17 cellular contexts compared by ENCODE assay signal in the genomic region with DNA sequence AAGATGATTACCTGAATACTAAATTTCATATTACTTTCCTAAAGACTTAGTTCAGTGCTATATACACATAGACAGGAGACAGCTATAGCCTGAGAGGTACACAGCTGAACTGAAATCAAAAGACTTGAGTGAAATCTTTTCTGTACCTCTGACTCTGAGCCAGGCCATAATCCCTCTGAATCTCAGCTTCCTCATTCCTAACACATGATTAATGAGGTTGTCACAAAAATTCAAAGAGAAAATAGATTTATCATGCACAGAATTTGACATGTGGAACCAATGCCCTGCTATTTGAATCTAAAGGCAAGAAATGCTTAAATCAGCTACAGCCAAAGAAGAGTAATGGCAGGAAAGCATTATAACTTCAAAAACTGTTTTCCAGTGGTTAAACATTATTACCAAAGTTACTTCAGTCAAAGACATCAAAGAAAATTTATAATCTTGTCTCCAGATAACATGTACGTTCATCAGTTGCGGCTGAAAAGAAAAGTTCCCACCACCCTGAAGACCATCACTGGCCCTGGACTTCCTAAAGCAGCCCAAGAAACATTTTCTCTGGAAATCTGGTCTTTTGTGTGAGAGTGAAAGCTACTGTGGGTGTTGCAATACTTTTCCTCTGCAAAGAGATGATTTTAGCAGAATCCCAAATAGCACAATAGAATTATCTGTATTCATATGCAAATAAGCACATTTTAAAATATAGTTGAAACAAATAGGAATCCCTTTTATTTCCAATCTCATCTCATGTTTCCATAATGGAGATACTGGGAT. TPM values are rescaled to one million over a fixed set of nuclear protein-coding genes. Genes with fewer than 3 reads are reported as not detected.
DNase-seq lines count a peak whose midpoint lies in the region; ATAC-seq and TF ChIP-seq lines count a peak whose summit lies in the region.
"Had no signal": no experiment of that assay in that cellular context is flagged by ENCODE, and none has a peak within 500 bp of the region (broad histone marks: within the 10 kb centered on the region; RNA-seq: fewer than 3 reads in every experiment).

No MANE protein-coding gene starts in this region.

- H3K27me3 Mint-ChIP-seq in neural progenitor cell (ENCODE audit: insufficient read depth, low read depth) = peaks cover 2% of the 10 kb centered on the region

- H3K9ac ChIP-seq in HCT116 (ENCODE audit: low read length) (no peak overlapping the region), neural progenitor cell (no peak overlapping the region)

- no peak overlapping the region for H3K4me3 ChIP-seq in HCT116 (replicated peaks in 1 of 2; ENCODE audit: low read depth in 1 of 2, low read length in 2 of 2)
- H3K4me3 ChIP-seq in RWPE2 (ENCODE audit: severe bottlenecking) = no peak overlapping the region
- no peak overlapping the region for H3K4me3 ChIP-seq in epithelial cell of esophagus (ENCODE audit: low read length)
- no peak overlapping the region for H3K4me3 ChIP-seq in neural progenitor cell
- H3K4me3 ChIP-seq: HAP-1, prostate gland had no signal

- H3K9me3 ChIP-seq in HCT116 (ENCODE audit: control insufficient read depth in 1 of 2, insufficient read depth in 1 of 2, low read depth in 1 of 2, low read length in 2 of 2) = no peaks in the 10 kb centered on the region
- H3K9me3 ChIP-seq in RWPE2 (ENCODE audit: severe bottlenecking) = no peaks in the 10 kb centered on the region
- H3K9me3 ChIP-seq in neural progenitor cell (ENCODE audit: low read depth) = no peaks in the 10 kb centered on the region
- H3K9me3 ChIP-seq: HAP-1, prostate gland had no signal

- no peaks in the 10 kb centered on the region for H3K36me3 Mint-ChIP-seq in neural progenitor cell

- H3K4me1 Mint-ChIP-seq in neural progenitor cell = peaks cover 5% of the 10 kb centered on the region

- peak overlapping the region; percentile 16 for H3K4me3 Mint-ChIP-seq in neural progenitor cell
- H3K4me3 Mint-ChIP-seq: activated CD4-positive, alpha-beta memory T cell treated with anti-CD3 and anti-CD28 coated beads, Interleukin-2, amount 10 ng/mL, durations not matched to agents 7 days and 5 days had no signal

- H3K4me1 ChIP-seq in HCT116 (ENCODE audit: control insufficient read depth in 1 of 2, insufficient read depth in 2 of 2, low read length in 2 of 2) (peaks cover 3 to 19% of the 10 kb centered on the region in 2 experiments; a peak in 2 of 4 replicates), RWPE2 (ENCODE audit: insufficient read depth, poor library complexity, severe bottlenecking) (peaks cover 32% of the 10 kb centered on the region), neural progenitor cell (peaks cover 10% of the 10 kb centered on the region)
- H3K4me1 ChIP-seq: prostate gland had no signal

- no peaks in the 10 kb centered on the region for H4K20me1 ChIP-seq in HCT116 (ENCODE audit: insufficient read depth)
- no peaks in the 10 kb centered on the region for H4K20me1 ChIP-seq in neural progenitor cell (ENCODE audit: low read depth)

- H3K36me3 ChIP-seq in HCT116 (ENCODE audit: control insufficient read depth in 1 of 2, insufficient read depth in 2 of 2, low read length in 2 of 2) (no peaks in the 10 kb centered on the region), RWPE2 (ENCODE audit: low read depth) (no peaks in the 10 kb centered on the region), neural progenitor cell (no peaks in the 10 kb centered on the region)
- H3K36me3 ChIP-seq: HAP-1, prostate gland had no signal

- no peak for TF ChIP-seq RAD21 in HCT116 (IDR thresholded peaks at IDR 0.05; ENCODE audit: low read depth)

- RAD21 ChIA-PET in HCT116 (lab: Charles Lee; ENCODE audit: low non-redundant PET in 1 of 2, low total read pairs in 2 of 2, uncharacterized antibody in 2 of 2, unreplicated experiment in 2 of 2) = no interaction called here

- POLR2A ChIA-PET in HCT116 (lab: Charles Lee) = interaction anchor here (1.1 kb wide), 1 partner anchor 43 kb away, joined by 3 read pairs; no protein-coding TSS in a partner anchor

- no peak overlapping the region for H3K27ac Mint-ChIP-seq in neural progenitor cell
- H3K27ac Mint-ChIP-seq: activated CD4-positive, alpha-beta memory T cell treated with anti-CD3 and anti-CD28 coated beads, Interleukin-2, amount 10 ng/mL, durations not matched to agents 7 days and 5 days had no signal

- DNase-seq in HCT116 (ENCODE audit: low read depth, low spot score) (no peak), RWPE2 (ENCODE audit: low spot score) (no peak), epithelial cell of esophagus (ENCODE audit: low read depth) (peak; percentile 73), neural progenitor cell (ENCODE audit: low spot score) (no peak), epidermal melanocyte (ENCODE audit: insufficient read length, low spot score) (no peak), HK-2 (ENCODE audit: unreplicated experiment) (no peak)
- no peak for DNase-seq in activated CD8-positive, alpha-beta memory T cell treated with anti-CD3 and anti-CD28 coated beads for 24 hours
- DNase-seq: activated CD4-positive, alpha-beta memory T cell treated with anti-CD3 and anti-CD28 coated beads, Interleukin-2, amount 10 ng/mL, durations not matched to agents 7 days and 5 days; activated effector memory CD4-positive, alpha-beta T cell treated with Interleukin-2 at 50 U/mL for 16 hours; AML-193; effector CD8-positive, alpha-beta T cell; NCI-H2029; NCI-H774; SIG-M5 had no signal

- intact Hi-C loops in HCT116 (cut with micrococcal nuclease) = no loop called here

- CTCF ChIA-PET in HCT116 (lab: Charles Lee) = interaction anchor here (1.2 kb wide), 1 partner anchor 126 kb away, joined by 4 read pairs; no protein-coding TSS in a partner anchor

- H3K27ac ChIP-seq in HCT116 (ENCODE audit: low read depth, low read length) (no peak overlapping the region), RWPE2 (ENCODE audit: poor library complexity, severe bottlenecking) (peak overlapping the region; percentile 28), neural progenitor cell (no peak overlapping the region)
- H3K27ac ChIP-seq: prostate gland had no signal

- ATAC-seq in HCT116 (peak; percentile 34; the same call in 1 of the 2 replicates), RWPE2 (ENCODE audit: low read depth) (peak; percentile 80), HG02642 (IDR thresholded peaks at IDR 0.05; ENCODE audit: poor library complexity, unreplicated experiment) (no peak)

- no peaks in the 10 kb centered on the region for H3K27me3 ChIP-seq in HCT116 (ENCODE audit: insufficient read depth, low read length)
- H3K27me3 ChIP-seq in RWPE2 (ENCODE audit: insufficient read depth, poor library complexity, severe bottlenecking) = no peaks in the 10 kb centered on the region
- H3K27me3 ChIP-seq in neural progenitor cell = no peaks in the 10 kb centered on the region

- H3K79me2 ChIP-seq in HCT116 (ENCODE audit: insufficient read depth, low read length) (no peaks in the 10 kb centered on the region), neural progenitor cell (ENCODE audit: low read depth) (no peaks in the 10 kb centered on the region)

- no peak for TF ChIP-seq POLR2A in HCT116 (IDR thresholded peaks at IDR 0.05; ENCODE audit: borderline replicate concordance, extremely low read depth, insufficient read depth, insufficient read length)

- no peaks in the 10 kb centered on the region for H3K9me3 Mint-ChIP-seq in neural progenitor cell
- H3K9me3 Mint-ChIP-seq: activated CD4-positive, alpha-beta memory T cell treated with anti-CD3 and anti-CD28 coated beads, Interleukin-2, amount 10 ng/mL, durations not matched to agents 7 days and 5 days had no signal

- no TSS peak for BruUV-seq in HCT116 (replicated peaks; lab: Mats Ljungman, UMichigan)

- H3F3A ChIP-seq in neural progenitor cell (ENCODE audit: low read depth) = no peaks in the 10 kb centered on the region

- H2AFZ ChIP-seq in HCT116 (ENCODE audit: low read depth, low read length, poor library complexity, severe bottlenecking) (no peak overlapping the region), neural progenitor cell (replicated peaks) (peak overlapping the region; percentile 35)

- TF ChIP-seq CTCF in HCT116 (IDR thresholded peaks at IDR 0.05 in 2 of 3, conservative IDR thresholded peaks at IDR 0.05 in 1 of 3; ENCODE audit: borderline replicate concordance in 1 of 3, insufficient read depth in 1 of 3, low read depth in 2 of 3, low read length in 2 of 3) (no peak), RWPE2 (IDR thresholded peaks at IDR 0.05; ENCODE audit: poor library complexity, severe bottlenecking) (no peak), epithelial cell of esophagus (IDR thresholded peaks at IDR 0.05; ENCODE audit: insufficient read depth, low read depth, low read length, missing control alignments) (no peak), neural progenitor cell (IDR thresholded peaks at IDR 0.05) (no peak)

- H3K9me2 ChIP-seq in HCT116 (ENCODE audit: insufficient read depth) = no peaks in the 10 kb centered on the region

- H3K4me2 ChIP-seq in HCT116 (ENCODE audit: low read length) = peak overlapping the region; percentile 36
- H3K4me2 ChIP-seq in neural progenitor cell = peak overlapping the region; percentile 10

TF ChIP-seq in HCT116, 20 proteins besides CTCF, POLR2A, EP300 and RAD21:
- peak; percentile 54; the same call in 1 of the 2 replicates for TF ChIP-seq JUND (IDR thresholded peaks at IDR 0.05)
- no peak for TF ChIP-seq SRF (IDR thresholded peaks at IDR 0.05; ENCODE audit: low read depth)
- TF ChIP-seq FOSL1 (IDR thresholded peaks at IDR 0.05; ENCODE audit: low read depth) = peak; percentile 47; the same call in 1 of the 2 replicates
- TF ChIP-seq SP1 (IDR thresholded peaks at IDR 0.05; ENCODE audit: low read depth) = 0 out of 2 replicates have a peak, but pooled peaks have one; percentile 11
- peak; percentile 57 for TF ChIP-seq ELF1 (IDR thresholded peaks at IDR 0.05; ENCODE audit: borderline replicate concordance, low read depth)

RNA-seq across cellular contexts. Expression of a gene that starts 13.8 kb away (rescaled TPM):
- total RNA-seq in HCT116 (2021; ENCODE audit: unreplicated experiment) (290 TPM), neural progenitor cell (ENCODE audit: low replicate concordance) (61.5 and 92.5 TPM in 2 replicates)
- 325 and 338 TPM in 2 replicates for polyA plus RNA-seq in HCT116 (2012)
